In genomic region chr12:124927325-124928094, GRCh38 we compare ENCODE assay signal across 8 cellular contexts. TPM values are rescaled to one million over a fixed set of nuclear protein-coding genes. Genes with fewer than 3 reads are reported as not detected.
DNase-seq lines count a peak whose midpoint lies in the region; ATAC-seq and TF ChIP-seq lines count a peak whose summit lies in the region.

No MANE protein-coding gene starts in this region.

- peak overlapping the region; percentile 88 for H3K4me3 ChIP-seq in DOHH2 (ENCODE audit: low read length)
- peak overlapping the region; percentile 71 for H3K4me3 ChIP-seq in HEK293 (ENCODE audit: low read depth, low read length)
- H3K4me3 ChIP-seq in OCI-LY1 (ENCODE audit: low read depth, low read length, poor library complexity, severe bottlenecking), result peak overlapping the region; percentile 67
- peak overlapping the region; percentile 93 for H3K4me3 ChIP-seq in psoas muscle
- peak overlapping the region; percentile 57 to 77 for H3K4me3 ChIP-seq in vagina

- no peak for TF ChIP-seq POLR2A in vagina (IDR thresholded peaks at IDR 0.05)

- H3F3A ChIP-seq in DOHH2 (ENCODE audit: control insufficient read depth, insufficient read depth) (peaks cover 7% of the 10 kb centered on the region), OCI-LY1 (ENCODE audit: insufficient read depth, low read length) (no peaks in the 10 kb centered on the region)

- H3K27ac ChIP-seq in DOHH2 (ENCODE audit: low read depth, low read length) (peak overlapping the region; percentile 72), HEK293 (ENCODE audit: extremely low read depth, low read depth, low read length) (peak overlapping the region; percentile 72), OCI-LY1 (ENCODE audit: low read depth, low read length, poor library complexity, severe bottlenecking) (peak overlapping the region; percentile 58), psoas muscle (peak overlapping the region; percentile 99), vagina (peak overlapping the region; percentile 99)

- H3K4me1 ChIP-seq in DOHH2 (ENCODE audit: control insufficient read depth, low read length) (peaks cover 32% of the 10 kb centered on the region), HEK293 (ENCODE audit: control insufficient read depth, insufficient read depth, low read length) (no peaks in the 10 kb centered on the region), OCI-LY1 (ENCODE audit: insufficient read depth, low read length, severe bottlenecking) (peaks cover 12% of the 10 kb centered on the region), psoas muscle (peaks cover 9% of the 10 kb centered on the region), vagina (peaks cover 14% of the 10 kb centered on the region)

- peaks cover 3% of the 10 kb centered on the region for H3K36me3 Mint-ChIP-seq in activated naive CD4-positive, alpha-beta T cell treated with anti-CD3 and anti-CD28 coated beads, Interleukin-2, amount 50 U/mL, for 24 hours

- no peak overlapping the region for H2AFZ ChIP-seq in OCI-LY1 (ENCODE audit: low read length)

- intact Hi-C loops in cardiac septum (cut with DNase I) (loop anchor here (1.0 kb wide), 1 partner anchor 13 kb away; no protein-coding TSS in a partner anchor), psoas muscle (cut with DNase I) (loop anchor here in 1 of 2 donors (1.0 kb wide), 1 partner anchor 10 kb away; no protein-coding TSS in a partner anchor), vagina (cut with DNase I) (no loop called here)

- 0 to 1% (median 1%) methylated on average over 40 of the region's 40 CpGs for WGBS in psoas muscle, 3 donors

- H3K9me3 ChIP-seq in DOHH2 (ENCODE audit: control insufficient read depth, insufficient read depth, low read length), result no peaks in the 10 kb centered on the region
- no peaks in the 10 kb centered on the region for H3K9me3 ChIP-seq in HEK293 (ENCODE audit: control insufficient read depth, insufficient read depth, low read depth, low read length)
- H3K9me3 ChIP-seq in OCI-LY1 (ENCODE audit: low read length), result no peaks in the 10 kb centered on the region
- no peaks in the 10 kb centered on the region for H3K9me3 ChIP-seq in psoas muscle
- no peaks in the 10 kb centered on the region for H3K9me3 ChIP-seq in vagina

- DNase-seq in cardiac septum (ENCODE audit: low spot score) (peak; percentile 91), psoas muscle (peak; percentile 85 to 94), vagina (ENCODE audit: extremely low spot score in 2 of 2) (peak in 1 of 2 donors; percentile 98), NCI-H524 treated with DMSO at 0.1 percent for 48 hours (lab: John Stamatoyannopoulos, UW) (no peak)

- no peaks in the 10 kb centered on the region for H3K27me3 ChIP-seq in DOHH2 (ENCODE audit: control insufficient read depth, low read length)
- no peaks in the 10 kb centered on the region for H3K27me3 ChIP-seq in OCI-LY1 (ENCODE audit: insufficient read depth, low read length)
- no peaks in the 10 kb centered on the region for H3K27me3 ChIP-seq in psoas muscle (ENCODE audit: insufficient read depth in 3 of 3, low read length in 2 of 3)
- no peaks in the 10 kb centered on the region for H3K27me3 ChIP-seq in vagina

- H3K9ac ChIP-seq in OCI-LY1 (ENCODE audit: low read length), result peak overlapping the region; percentile 62

- peaks cover 37% of the 10 kb centered on the region for H3K4me1 Mint-ChIP-seq in activated naive CD4-positive, alpha-beta T cell treated with anti-CD3 and anti-CD28 coated beads, Interleukin-2, amount 50 U/mL, for 24 hours

- no peaks in the 10 kb centered on the region for H3K9me3 Mint-ChIP-seq in activated naive CD4-positive, alpha-beta T cell treated with anti-CD3 and anti-CD28 coated beads, Interleukin-2, amount 50 U/mL, for 24 hours

- peak overlapping the region; percentile 90 for H3K4me3 Mint-ChIP-seq in activated naive CD4-positive, alpha-beta T cell treated with anti-CD3 and anti-CD28 coated beads, Interleukin-2, amount 50 U/mL, for 24 hours

- POLR2A ChIA-PET in HEK293 (lab: Yijun Ruan, JAX), result interaction anchor here (0.5 to 4.1 kb wide), 5 partner anchors 11 to 152 kb away, joined by 5 to 48 read pairs (median 10); partner anchors contain the start of gene UBC

- H4K20me1 ChIP-seq in DOHH2 (ENCODE audit: control insufficient read depth, insufficient read depth, low read depth, low read length) (no peaks in the 10 kb centered on the region), OCI-LY1 (ENCODE audit: insufficient read depth, low read length) (no peaks in the 10 kb centered on the region)

- H3K9me2 ChIP-seq in DOHH2 (replicated peaks; ENCODE audit: control insufficient read depth, low read length) (no peaks in the 10 kb centered on the region), OCI-LY1 (ENCODE audit: low read depth, low read length) (no peaks in the 10 kb centered on the region)

- CTCF ChIA-PET in HEK293 (lab: Yijun Ruan, JAX), result interaction anchor here (1.0 to 1.7 kb wide), 6 partner anchors 10 to 891 kb away, joined by 3 to 13 read pairs (median 4); partner anchors contain the start of gene UBC

- TF ChIP-seq CTCF in DOHH2 (IDR thresholded peaks at IDR 0.05; ENCODE audit: low read depth, low read length, poor library complexity, severe bottlenecking), result no peak
- TF ChIP-seq CTCF in HEK293 (tag by site-specific recombination; IDR thresholded peaks at IDR 0.05), result no peak
- no peak for TF ChIP-seq CTCF in OCI-LY1 (IDR thresholded peaks at IDR 0.05; ENCODE audit: low read length)
- TF ChIP-seq CTCF in psoas muscle (IDR thresholded peaks at IDR 0.05), result no peak
- no peak for TF ChIP-seq CTCF in vagina (IDR thresholded peaks at IDR 0.05)

- ATAC-seq in psoas muscle, result peak; percentile 85 to 91 (median 86)

- H3K79me2 ChIP-seq in DOHH2 (ENCODE audit: control insufficient read depth, low read length), result no peaks in the 10 kb centered on the region
- H3K79me2 ChIP-seq in OCI-LY1 (ENCODE audit: insufficient read depth, low read length), result no peaks in the 10 kb centered on the region

- H3K4me2 ChIP-seq in DOHH2 (ENCODE audit: low read length) (peak overlapping the region; percentile 99), OCI-LY1 (ENCODE audit: low read length) (peak overlapping the region; percentile 88)

- H3K27me3 Mint-ChIP-seq in activated naive CD4-positive, alpha-beta T cell treated with anti-CD3 and anti-CD28 coated beads, Interleukin-2, amount 50 U/mL, for 24 hours, result peaks cover 2% of the 10 kb centered on the region

- H3K27ac Mint-ChIP-seq in activated naive CD4-positive, alpha-beta T cell treated with anti-CD3 and anti-CD28 coated beads, Interleukin-2, amount 50 U/mL, for 24 hours, result peak overlapping the region; percentile 100

- peaks cover 3% of the 10 kb centered on the region; the same call in 1 of the 2 replicates for H3K36me3 ChIP-seq in DOHH2 (ENCODE audit: control insufficient read depth, low read length)
- H3K36me3 ChIP-seq in HEK293 (ENCODE audit: control insufficient read depth in 2 of 2, insufficient read depth in 1 of 2, low read length in 2 of 2), result no peaks in the 10 kb centered on the region
- no peaks in the 10 kb centered on the region for H3K36me3 ChIP-seq in OCI-LY1 (ENCODE audit: insufficient read depth, low read length)
- no peaks in the 10 kb centered on the region for H3K36me3 ChIP-seq in psoas muscle (ENCODE audit: insufficient read depth in 1 of 2, low read depth in 1 of 2)
- no peaks in the 10 kb centered on the region for H3K36me3 ChIP-seq in vagina

TF ChIP-seq in HEK293, 187 proteins besides CTCF, POLR2A, EP300 and RAD21 (continues in another document):
- TF ChIP-seq KLF16 (tag by site-specific recombination; IDR thresholded peaks at IDR 0.05) (peak; percentile 55; the same call in 1 of the 2 replicates), ZNF596 (tag by site-specific recombination; IDR thresholded peaks at IDR 0.05) (no peak)
- TF ChIP-seq, protein P1, sequence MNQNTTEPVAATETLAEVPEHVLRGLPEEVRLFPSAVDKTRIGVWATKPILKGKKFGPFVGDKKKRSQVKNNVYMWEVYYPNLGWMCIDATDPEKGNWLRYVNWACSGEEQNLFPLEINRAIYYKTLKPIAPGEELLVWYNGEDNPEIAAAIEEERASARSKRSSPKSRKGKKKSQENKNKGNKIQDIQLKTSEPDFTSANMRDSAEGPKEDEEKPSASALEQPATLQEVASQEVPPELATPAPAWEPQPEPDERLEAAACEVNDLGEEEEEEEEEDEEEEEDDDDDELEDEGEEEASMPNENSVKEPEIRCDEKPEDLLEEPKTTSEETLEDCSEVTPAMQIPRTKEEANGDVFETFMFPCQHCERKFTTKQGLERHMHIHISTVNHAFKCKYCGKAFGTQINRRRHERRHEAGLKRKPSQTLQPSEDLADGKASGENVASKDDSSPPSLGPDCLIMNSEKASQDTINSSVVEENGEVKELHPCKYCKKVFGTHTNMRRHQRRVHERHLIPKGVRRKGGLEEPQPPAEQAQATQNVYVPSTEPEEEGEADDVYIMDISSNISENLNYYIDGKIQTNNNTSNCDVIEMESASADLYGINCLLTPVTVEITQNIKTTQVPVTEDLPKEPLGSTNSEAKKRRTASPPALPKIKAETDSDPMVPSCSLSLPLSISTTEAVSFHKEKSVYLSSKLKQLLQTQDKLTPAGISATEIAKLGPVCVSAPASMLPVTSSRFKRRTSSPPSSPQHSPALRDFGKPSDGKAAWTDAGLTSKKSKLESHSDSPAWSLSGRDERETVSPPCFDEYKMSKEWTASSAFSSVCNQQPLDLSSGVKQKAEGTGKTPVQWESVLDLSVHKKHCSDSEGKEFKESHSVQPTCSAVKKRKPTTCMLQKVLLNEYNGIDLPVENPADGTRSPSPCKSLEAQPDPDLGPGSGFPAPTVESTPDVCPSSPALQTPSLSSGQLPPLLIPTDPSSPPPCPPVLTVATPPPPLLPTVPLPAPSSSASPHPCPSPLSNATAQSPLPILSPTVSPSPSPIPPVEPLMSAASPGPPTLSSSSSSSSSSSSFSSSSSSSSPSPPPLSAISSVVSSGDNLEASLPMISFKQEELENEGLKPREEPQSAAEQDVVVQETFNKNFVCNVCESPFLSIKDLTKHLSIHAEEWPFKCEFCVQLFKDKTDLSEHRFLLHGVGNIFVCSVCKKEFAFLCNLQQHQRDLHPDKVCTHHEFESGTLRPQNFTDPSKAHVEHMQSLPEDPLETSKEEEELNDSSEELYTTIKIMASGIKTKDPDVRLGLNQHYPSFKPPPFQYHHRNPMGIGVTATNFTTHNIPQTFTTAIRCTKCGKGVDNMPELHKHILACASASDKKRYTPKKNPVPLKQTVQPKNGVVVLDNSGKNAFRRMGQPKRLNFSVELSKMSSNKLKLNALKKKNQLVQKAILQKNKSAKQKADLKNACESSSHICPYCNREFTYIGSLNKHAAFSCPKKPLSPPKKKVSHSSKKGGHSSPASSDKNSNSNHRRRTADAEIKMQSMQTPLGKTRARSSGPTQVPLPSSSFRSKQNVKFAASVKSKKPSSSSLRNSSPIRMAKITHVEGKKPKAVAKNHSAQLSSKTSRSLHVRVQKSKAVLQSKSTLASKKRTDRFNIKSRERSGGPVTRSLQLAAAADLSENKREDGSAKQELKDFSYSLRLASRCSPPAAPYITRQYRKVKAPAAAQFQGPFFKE (tag by site-specific recombination; IDR thresholded peaks at IDR 0.05; ENCODE audit: borderline replicate concordance), result no peak

RNA-seq across cellular contexts. Expression of gene UBC, which starts 13.1 kb away (rescaled TPM):
- 1,009 TPM for total RNA-seq in cardiac septum
- total RNA-seq in psoas muscle, result over 10,000 TPM in 1 of 4 donors, 1,000 to 10,000 TPM in 3; 2,036 to 18,039 (median 3,061) TPM
- polyA plus RNA-seq in psoas muscle, result 1,000 to 10,000 TPM; 2,132 to 9,997 (median 2,719) TPM
- 2,671 TPM for total RNA-seq in vagina
